In the genomic region with DNA sequence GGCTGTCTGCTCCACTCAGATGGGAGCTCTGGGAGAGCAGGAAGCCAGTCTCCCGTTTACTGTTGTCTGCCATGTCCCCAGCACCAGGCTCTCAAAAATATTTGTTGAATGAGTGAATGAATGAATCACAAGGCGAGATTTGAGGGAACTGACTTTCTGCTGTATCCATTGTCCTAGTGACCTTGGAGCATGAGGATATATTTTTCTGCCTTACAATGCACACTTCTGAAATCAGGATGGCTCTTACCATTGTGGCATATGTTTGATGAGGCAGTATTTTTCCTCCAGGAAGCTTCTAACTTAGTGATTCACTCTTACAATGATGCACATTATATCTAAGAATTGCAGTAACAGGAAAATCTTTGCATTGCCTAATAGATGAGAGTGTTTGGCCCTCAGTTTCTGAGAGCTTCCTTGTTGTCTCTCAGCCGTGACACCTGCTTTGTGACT, we compare ENCODE assay signal across 27 cellular contexts.
DNase-seq lines count a peak whose midpoint lies in the region; ATAC-seq and TF ChIP-seq lines count a peak whose summit lies in the region.
"Had no signal": no experiment of that assay in that cellular context is flagged by ENCODE, and none has a peak within 500 bp of the region (broad histone marks: within the 10 kb centered on the region; RNA-seq: fewer than 3 reads in every experiment).

No MANE protein-coding gene starts in this region.

- intact Hi-C loops in activated CD4-positive, alpha-beta T cell treated with anti-CD3 and anti-CD28 coated beads for 36 hours (cut with DNase I, micrococcal nuclease): no loop called here
- intact Hi-C loops in dorsolateral prefrontal cortex (cut with DNase I): loop anchor here in 1 of 2 donors (10.0 kb wide), 1 partner anchor 115 kb away; no protein-coding TSS in a partner anchor

- no peaks in the 10 kb centered on the region for H3K4me1 Mint-ChIP-seq in activated CD4-positive, alpha-beta T cell treated with anti-CD3 and anti-CD28 coated beads for 36 hours

- DNase-seq in SK-N-SH (no peak), RPMI7951 (ENCODE audit: low read depth) (peak; percentile 9), fibroblast of lung (ENCODE audit: low read depth in 2 of 2) (peak; percentile 9 to 35), iPS-NIHi7 (ENCODE audit: extremely low spot score) (no peak), dorsolateral prefrontal cortex (no peak)
- DNase-seq in activated CD4-positive, alpha-beta T cell treated with anti-CD3 and anti-CD28 coated beads for 36 hours: no peak
- DNase-seq in activated naive CD4-positive, alpha-beta T cell treated with Interleukin-2 at 50 U/mL for 16 hours: no peak
- DNase-seq: activated CD8-positive, alpha-beta T cell treated with anti-CD3 and anti-CD28 coated beads, Interleukin-2, amount 10 ng/mL, durations not matched to agents 7 days and 5 days; activated naive CD4-positive, alpha-beta T cell treated with anti-CD3 and anti-CD28 coated beads, Interleukin-2, amount 50 U/mL, for 16 hours; activated T-cell treated with anti-CD3 and anti-CD28 coated beads, Interleukin-2, amount 50 U/mL, for 4 hours; cortex of kidney; H9; head of caudate nucleus; NCI-H1694 treated with DMSO at 0.1 percent for 48 hours; NCI-H2227 treated with DMSO at 0.1 percent for 48 hours; right lobe of liver; SJCRH30; stimulated activated naive CD4-positive, alpha-beta T cell; trophoblast cell had no signal

- no peaks in the 10 kb centered on the region for H3K9me2 ChIP-seq in SK-N-SH

- H3K27me3 ChIP-seq in SK-N-SH (ENCODE audit: insufficient read depth): no peaks in the 10 kb centered on the region
- no peaks in the 10 kb centered on the region for H3K27me3 ChIP-seq in fibroblast of lung (ENCODE audit: control insufficient read depth, insufficient read depth, low read length)
- H3K27me3 ChIP-seq in dorsolateral prefrontal cortex: peaks cover 0 to under 1% (median 0%) of the 10 kb centered on the region in 45 donors
- H3K27me3 ChIP-seq: right lobe of liver, SJCRH30 had no signal

- H3K9me3 ChIP-seq in SK-N-SH: no peaks in the 10 kb centered on the region
- H3K9me3 ChIP-seq in fibroblast of lung (ENCODE audit: control insufficient read depth, insufficient read depth, low read depth, low read length): no peaks in the 10 kb centered on the region
- H3K9me3 ChIP-seq: right lobe of liver, SJCRH30 had no signal

- H3K4me2 ChIP-seq in SK-N-SH (no peak overlapping the region; the same call in 1 of the 2 replicates), fibroblast of lung (ENCODE audit: extremely low read depth, insufficient read depth, low read length) (no peak overlapping the region)
- H3K4me2 ChIP-seq: PC-9 had no signal

- H3K79me2 ChIP-seq in SK-N-SH (ENCODE audit: insufficient read depth) (no peaks in the 10 kb centered on the region), fibroblast of lung (ENCODE audit: control insufficient read depth, insufficient read depth, low read length) (no peaks in the 10 kb centered on the region)

- H3K27me3 Mint-ChIP-seq in activated CD4-positive, alpha-beta T cell treated with anti-CD3 and anti-CD28 coated beads for 36 hours: no peaks in the 10 kb centered on the region

- H3K27ac ChIP-seq in SK-N-SH (ENCODE audit: low read depth in 2 of 2, low read length in 1 of 2): peak overlapping the region in 1 of 2 experiments; percentile 46; a peak in 1 of 4 replicates
- H3K27ac ChIP-seq in fibroblast of lung (ENCODE audit: insufficient read depth, low read length): no peak overlapping the region
- no peak overlapping the region for H3K27ac ChIP-seq in dorsolateral prefrontal cortex
- H3K27ac ChIP-seq: 22Rv1, C4-2B, HL-60, PC-9, right lobe of liver, SJCRH30 had no signal

- ATAC-seq in SK-N-SH treated with all-trans-retinoic acid at 6 μM for 48 hours: no peak
- no peak for ATAC-seq in activated CD4-positive, alpha-beta T cell treated with anti-CD3 and anti-CD28 coated beads for 36 hours
- ATAC-seq: activated CD8-positive, alpha-beta T cell treated with anti-CD3 and anti-CD28 coated beads, Interleukin-2, amount 10 ng/mL, durations not matched to agents 7 days and 5 days; activated T-cell treated with anti-CD3 and anti-CD28 coated beads, Interleukin-2, amount 50 U/mL, for 4 hours; K562; right lobe of liver; WTC11 had no signal

- CTCF ChIA-PET in SK-N-SH (lab: Yijun Ruan, JAX): interaction anchor here (11.8 kb wide), 1 partner anchor 122 kb away, joined by 122 read pairs; no protein-coding TSS in a partner anchor
- CTCF ChIA-PET in activated CD4-positive, alpha-beta T cell treated with anti-CD3 and anti-CD28 coated beads for 36 hours (lab: Charles Lee): interaction anchor here (0.8 kb wide), 1 partner anchor 456 kb away, joined by 3 read pairs; no protein-coding TSS in a partner anchor

- no peak for TF ChIP-seq EP300 in SK-N-SH (IDR thresholded peaks at IDR 0.05; ENCODE audit: borderline replicate concordance in 1 of 2, low read depth in 1 of 2, low read length in 1 of 2)

- H3K4me1 ChIP-seq in SK-N-SH (ENCODE audit: control insufficient read depth in 1 of 2, insufficient read depth in 2 of 2, low read depth in 1 of 2, low read length in 1 of 2) (peaks cover 6% of the 10 kb centered on the region in 2 experiments; a peak in 2 of 4 replicates), fibroblast of lung (ENCODE audit: control insufficient read depth, extremely low read depth, insufficient read depth, low read length) (no peaks in the 10 kb centered on the region)
- H3K4me1 ChIP-seq: SJCRH30 had no signal

- peaks cover 11% of the 10 kb centered on the region for H3F3A ChIP-seq in SK-N-SH (replicated peaks; ENCODE audit: insufficient read depth)

- 58% methylated on average over 3 of the region's 3 CpGs for WGBS in SK-N-SH (ENCODE audit: low lambda C conversion rate)

- TF ChIP-seq CTCF in SK-N-SH (IDR thresholded peaks at IDR 0.05) (no peak), fibroblast of lung (conservative IDR thresholded peaks at IDR 0.05 in 1 of 2, IDR thresholded peaks at IDR 0.05 in 1 of 2; ENCODE audit: low read depth in 1 of 2, low read length in 2 of 2) (no peak), dorsolateral prefrontal cortex (IDR thresholded peaks at IDR 0.05 in 54 of 56, conservative IDR thresholded peaks at IDR 0.05 in 2 of 56; ENCODE audit: low read depth in 1 of 56, partially characterized antibody in 56 of 56) (no peak)

- H3K9ac ChIP-seq in SK-N-SH (no peak overlapping the region), fibroblast of lung (ENCODE audit: insufficient read depth, low read length) (no peak overlapping the region)

- H3K36me3 Mint-ChIP-seq in activated CD4-positive, alpha-beta T cell treated with anti-CD3 and anti-CD28 coated beads for 36 hours (ENCODE audit: low read depth): no peaks in the 10 kb centered on the region
- H3K36me3 Mint-ChIP-seq: WTC11 had no signal

- no peak overlapping the region for H3K4me3 Mint-ChIP-seq in activated CD4-positive, alpha-beta T cell treated with anti-CD3 and anti-CD28 coated beads for 36 hours
- H3K4me3 Mint-ChIP-seq: activated CD8-positive, alpha-beta T cell treated with anti-CD3 and anti-CD28 coated beads, Interleukin-2, amount 10 ng/mL, durations not matched to agents 7 days and 5 days; activated T-cell treated with anti-CD3 and anti-CD28 coated beads, Interleukin-2, amount 50 U/mL, for 4 hours; WTC11 had no signal

- no peak for TF ChIP-seq RAD21 in SK-N-SH (IDR thresholded peaks at IDR 0.05; ENCODE audit: low read length)

- no peak overlapping the region for H3K4me3 ChIP-seq in SK-N-SH (ENCODE audit: low read depth in 2 of 2, low read length in 1 of 2)
- H3K4me3 ChIP-seq in fibroblast of lung (replicated peaks in 1 of 4; ENCODE audit: control extremely low read depth in 1 of 4, insufficient read depth in 1 of 4, low read depth in 3 of 4, low read length in 4 of 4): no peak overlapping the region
- H3K4me3 ChIP-seq in dorsolateral prefrontal cortex: no peak overlapping the region
- H3K4me3 ChIP-seq: K562, lung, PC-9, right lobe of liver, SJCRH30 had no signal

- no peaks in the 10 kb centered on the region for H3K9me3 Mint-ChIP-seq in activated CD4-positive, alpha-beta T cell treated with anti-CD3 and anti-CD28 coated beads for 36 hours (ENCODE audit: low read depth)
- H3K9me3 Mint-ChIP-seq: activated T-cell treated with anti-CD3 and anti-CD28 coated beads, Interleukin-2, amount 50 U/mL, for 4 hours; H9 had no signal

- H2AFZ ChIP-seq in SK-N-SH (ENCODE audit: low read depth) (peak overlapping the region; percentile 53; the same call in 1 of the 2 replicates), fibroblast of lung (ENCODE audit: low read length) (no peak overlapping the region)
- H2AFZ ChIP-seq: PC-9 had no signal

- H3K36me3 ChIP-seq in SK-N-SH (replicated peaks in 1 of 2; ENCODE audit: control insufficient read depth in 1 of 2, insufficient read depth in 2 of 2, low read length in 1 of 2) (no peaks in the 10 kb centered on the region), fibroblast of lung (ENCODE audit: control insufficient read depth, insufficient read depth, low read length) (no peaks in the 10 kb centered on the region)
- H3K36me3 ChIP-seq: right lobe of liver, SJCRH30 had no signal

- H4K20me1 ChIP-seq in SK-N-SH (ENCODE audit: insufficient read depth): no peaks in the 10 kb centered on the region
- H4K20me1 ChIP-seq in fibroblast of lung (ENCODE audit: control insufficient read depth, extremely low read depth, insufficient read depth, low read length): no peaks in the 10 kb centered on the region

- POLR2A ChIA-PET in SK-N-SH (lab: Yijun Ruan, JAX): no interaction called here
- POLR2A ChIA-PET in activated CD4-positive, alpha-beta T cell treated with anti-CD3 and anti-CD28 coated beads for 36 hours (lab: Charles Lee): no interaction called here

- no peak overlapping the region for H3K27ac Mint-ChIP-seq in activated CD4-positive, alpha-beta T cell treated with anti-CD3 and anti-CD28 coated beads for 36 hours
- H3K27ac Mint-ChIP-seq: activated CD8-positive, alpha-beta T cell treated with anti-CD3 and anti-CD28 coated beads, Interleukin-2, amount 10 ng/mL, durations not matched to agents 7 days and 5 days; WTC11 had no signal

TF ChIP-seq in SK-N-SH, 30 proteins besides CTCF, POLR2A, EP300 and RAD21:
- TF ChIP-seq JUND (IDR thresholded peaks at IDR 0.05) (no peak), RFX5 (IDR thresholded peaks at IDR 0.05; ENCODE audit: low read length) (no peak), EZH2phosphoT487 (IDR thresholded peaks at IDR 0.05; ENCODE audit: borderline replicate concordance, low read depth) (no peak), FOXM1 (IDR thresholded peaks at IDR 0.05; ENCODE audit: low read depth) (no peak)

Comparison
In these comparisons a context has a peak if more than half of its experiments do, and no peak if none do; other contexts are left out.
1. DNase-seq: peak in RPMI7951 (single experiment) and fibroblast of lung (2 of 2); none in SK-N-SH (single experiment), activated CD4-positive, alpha-beta T cell treated with anti-CD3 and anti-CD28 coated beads for 36 hours (single experiment), activated naive CD4-positive, alpha-beta T cell treated with Interleukin-2 at 50 U/mL for 16 hours (single experiment), iPS-NIHi7 (single experiment) and dorsolateral prefrontal cortex (0 of 10).